Comparison of ENCODE assay signal across 8 cellular contexts in genomic region chr11:130070829-130071205, GRCh38. TPM values are rescaled to one million over a fixed set of nuclear protein-coding genes. Genes with fewer than 3 reads are reported as not detected.
DNase-seq lines count a peak whose midpoint lies in the region; ATAC-seq and TF ChIP-seq lines count a peak whose summit lies in the region.

No MANE protein-coding gene starts in this region.

- H3K27me3 Mint-ChIP-seq in Calu3 (ENCODE audit: unreplicated experiment) = no peaks in the 10 kb centered on the region

- intact Hi-C loops in Calu3 (cut with micrococcal nuclease; ENCODE audit: unreplicated experiment) (loop anchor here (2.0 to 5.0 kb wide), 2 partner anchors 51 to 78 kb away; no protein-coding TSS in a partner anchor), breast epithelium (cut with DNase I; ENCODE audit: low total_unique reads) (no loop called here), tibial artery (cut with DNase I; ENCODE audit: low total_unique reads) (loop anchor here (5.0 kb wide), 1 partner anchor 56 kb away; no protein-coding TSS in a partner anchor)

- H3K9me3 ChIP-seq in breast epithelium (no peaks in the 10 kb centered on the region), tibial artery (no peaks in the 10 kb centered on the region)

- ATAC-seq in HG03097 (IDR thresholded peaks at IDR 0.05; ENCODE audit: low FRiP score, unreplicated experiment) = no peak
- ATAC-seq in omental fat pad (ENCODE audit: low FRiP score) = no peak

- TF ChIP-seq POLR2A in breast epithelium (IDR thresholded peaks at IDR 0.05) = no peak

- peaks cover 26% of the 10 kb centered on the region for H3K4me1 Mint-ChIP-seq in Calu3 (ENCODE audit: low read depth, unreplicated experiment)

- H3K36me3 Mint-ChIP-seq in Calu3 (ENCODE audit: insufficient read depth, unreplicated experiment) = peaks cover 31% of the 10 kb centered on the region

- H3K27me3 ChIP-seq in breast epithelium (no peaks in the 10 kb centered on the region), tibial artery (no peaks in the 10 kb centered on the region)

- H3K4me1 ChIP-seq in breast epithelium (peaks cover 0 to 17% of the 10 kb centered on the region in 2 donors), tibial artery (peaks cover 0 to 27% (median 14%) of the 10 kb centered on the region in 4 donors)

- no peak for TF ChIP-seq CTCF in Calu3 (IDR thresholded peaks at IDR 0.05; ENCODE audit: unreplicated experiment)
- TF ChIP-seq CTCF in breast epithelium (IDR thresholded peaks at IDR 0.05) = no peak
- no peak for TF ChIP-seq CTCF in tibial artery (IDR thresholded peaks at IDR 0.05)
- no peak for TF ChIP-seq CTCF in omental fat pad (IDR thresholded peaks at IDR 0.05)

- DNase-seq in Calu3 = no peak
- DNase-seq in NCI-H1105 treated with DMSO at 0.1 percent for 48 hours (lab: John Stamatoyannopoulos, UW) = peak; percentile 48
- DNase-seq in breast epithelium (ENCODE audit: low spot score in 2 of 2) = no peak
- DNase-seq in left kidney (ENCODE audit: low read depth, low spot score) = peak; percentile 73
- DNase-seq in tibial artery = no peak
- no peak for DNase-seq in stimulated activated naive CD4-positive, alpha-beta T cell (lab: John Stamatoyannopoulos, UW)
- DNase-seq in omental fat pad (ENCODE audit: low spot score) = no peak

- H3K27ac ChIP-seq in breast epithelium (peak overlapping the region; percentile 94 to 96), tibial artery (peak overlapping the region; percentile 90 to 93)

- CTCF ChIA-PET in Calu3 (lab: Charles Lee) = interaction anchor here (0.6 to 1.7 kb wide), 5 partner anchors 45 to 217 kb away, joined by 3 to 7 read pairs (median 5); partner anchors contain the start of gene PRDM10

- peak overlapping the region; percentile 92 for H3K4me3 Mint-ChIP-seq in Calu3 (ENCODE audit: low read depth, unreplicated experiment)

- peak overlapping the region; percentile 82 to 97 (median 89) for H3K4me3 ChIP-seq in breast epithelium
- peak overlapping the region; percentile 89 to 96 for H3K4me3 ChIP-seq in tibial artery

- H3K27ac Mint-ChIP-seq in Calu3 (ENCODE audit: unreplicated experiment) = peak overlapping the region; percentile 85

- H3K36me3 ChIP-seq in breast epithelium = no peaks in the 10 kb centered on the region
- H3K36me3 ChIP-seq in tibial artery = no peaks in the 10 kb centered on the region

- no peaks in the 10 kb centered on the region for H3K9me3 Mint-ChIP-seq in Calu3 (ENCODE audit: low read depth, unreplicated experiment)

- no TSS peak for BruUV-seq in Calu3 (replicated peaks; lab: Mats Ljungman, UMichigan)

RNA-seq across cellular contexts. Expression of gene APLP2, which starts 1.1 kb away (rescaled TPM):
- total RNA-seq in Calu3 (2022) (446 and 447 TPM in 2 replicates), breast epithelium (100 to 1,000 TPM; 305 to 560 (median 418) TPM), omental fat pad (100 to 1,000 TPM; 288 to 530 (median 485) TPM)

Comparison
In these comparisons a context has a peak if more than half of its experiments do, and no peak if none do; other contexts are left out.
1. DNase-seq: peak in NCI-H1105 treated with DMSO at 0.1 percent for 48 hours (single experiment) and left kidney (single experiment); none in Calu3 (single experiment), breast epithelium (0 of 2), tibial artery (0 of 2), stimulated activated naive CD4-positive, alpha-beta T cell (0 of 6) and omental fat pad (single experiment).